In genomic region chr13:68676513-68677115, GRCh38 we compare ENCODE assay signal across 24 cellular contexts.
"Had no signal": no experiment of that assay in that cellular context is flagged by ENCODE, and none has a peak within 500 bp of the region (broad histone marks: within the 10 kb centered on the region; RNA-seq: fewer than 3 reads in every experiment).

No MANE protein-coding gene starts in this region.

- H3K27me3 ChIP-seq: esophagus squamous epithelium, neutrophil, suprapubic skin, thyroid gland, upper lobe of left lung, uterus had no signal

- H3K9me3 Mint-ChIP-seq: nephron had no signal

- H3K4me3 Mint-ChIP-seq: dendritic cell treated with granulocyte-macrophage colony-stimulating factor and Interleukin-4, amounts not matched to agents 40 ng/mL and 50 ng/mL, for 4 days; effector memory CD8-positive, alpha-beta T cell; immature natural killer cell; naive B cell; nephron had no signal

- H3K27me3 Mint-ChIP-seq: dendritic cell treated with granulocyte-macrophage colony-stimulating factor and Interleukin-4, amounts not matched to agents 40 ng/mL and 50 ng/mL, for 4 days; effector memory CD8-positive, alpha-beta T cell; naive B cell had no signal

- H3K4me2 ChIP-seq: smooth muscle cell had no signal

- DNase-seq: effector memory CD8-positive, alpha-beta T cell; esophagus squamous epithelium; foreskin fibroblast; immature natural killer cell; kidney; left cardiac atrium; left ventricle myocardium inferior; lower lobe of right lung; mesenchymal stem cell; naive B cell; posterior cingulate gyrus; right cardiac atrium; stimulated activated CD4-positive, alpha-beta T cell treated with anti-CD3 and anti-CD28 coated beads, Interleukin-2, amount 100 ng/mL, for 48 hours; stimulated activated naive CD4-positive, alpha-beta T cell treated with Interleukin-2 at 50 U/mL for 16 hours; thyroid gland; upper lobe of left lung; uterus had no signal

- H3K27ac ChIP-seq: epithelial cell of prostate, esophagus squamous epithelium, left ventricle myocardium inferior, lower lobe of right lung, neutrophil, suprapubic skin, thyroid gland, upper lobe of left lung, uterus had no signal

- H3K4me1 ChIP-seq: esophagus squamous epithelium, left ventricle myocardium inferior, lower lobe of right lung, suprapubic skin, thyroid gland, upper lobe of left lung, uterus had no signal

- H3K27ac Mint-ChIP-seq: dendritic cell treated with granulocyte-macrophage colony-stimulating factor and Interleukin-4, amounts not matched to agents 40 ng/mL and 50 ng/mL, for 4 days; effector memory CD8-positive, alpha-beta T cell; immature natural killer cell; nephron had no signal

- H3K36me3 ChIP-seq: esophagus squamous epithelium, left ventricle myocardium inferior, lower lobe of right lung, neutrophil, suprapubic skin, thyroid gland, upper lobe of left lung, uterus had no signal

- FAIRE-seq: colon, kidney had no signal

- H3K4me1 Mint-ChIP-seq: immature natural killer cell, naive B cell, nephron had no signal

- H3K36me3 Mint-ChIP-seq: immature natural killer cell, naive B cell had no signal

- H3K4me3 ChIP-seq: esophagus squamous epithelium, left ventricle myocardium inferior, lower lobe of right lung, smooth muscle cell, suprapubic skin, thyroid gland, upper lobe of left lung, uterus had no signal

- H3K9me3 ChIP-seq: left ventricle myocardium inferior, lower lobe of right lung, neutrophil, suprapubic skin, thyroid gland, upper lobe of left lung, uterus had no signal

- ATAC-seq: effector memory CD8-positive, alpha-beta T cell; left cardiac atrium; lower lobe of right lung; right cardiac atrium had no signal
